Comparison of ENCODE assay signal across 1 cellular context in genomic region chr2:186589733-186590537, GRCh38.
A peak's percentile ranks its signal among the peaks of the same experiment; 100 is the strongest.
TF ChIP-seq lines count a peak whose summit lies in the region.

TSS of gene ITGAV (plus strand) at chr2:186590056. CDS start at chr2:186590339, 283 bp downstream.

TF ChIP-seq in K562, 482 proteins besides CTCF, POLR2A, EP300 and RAD21 (continued from another document and continues in another):
- no peak for TF ChIP-seq BDP1 (IDR thresholded peaks at IDR 0.05; ENCODE audit: insufficient read depth, insufficient read length)
- TF ChIP-seq PTBP1 (IDR thresholded peaks at IDR 0.05; ENCODE audit: low read depth, low read length), result no peak
- no peak for TF ChIP-seq HNRNPK (IDR thresholded peaks at IDR 0.05; ENCODE audit: low read depth, low read length, poor library complexity, severe bottlenecking)
- TF ChIP-seq BACH1 (tag; IDR thresholded peaks at IDR 0.05), result no peak
- TF ChIP-seq DIDO1 (tag; IDR thresholded peaks at IDR 0.05; ENCODE audit: low read depth), result no peak
- TF ChIP-seq GABPB1 (CRISPR knock-in tag; IDR thresholded peaks at IDR 0.05), result peak; percentile 80
- peak; percentile 55 for TF ChIP-seq FUS (optimal IDR thresholded peaks at IDR 0.05; ENCODE audit: low read depth, low read length)
- TF ChIP-seq CBFA2T3 (IDR thresholded peaks at IDR 0.05), result 0 out of 2 replicates have a peak, but pooled peaks have one; percentile 25
- TF ChIP-seq HIVEP1 (CRISPR knock-in tag; IDR thresholded peaks at IDR 0.05), result no peak
- no peak for TF ChIP-seq SIX5 (IDR thresholded peaks at IDR 0.05; ENCODE audit: borderline replicate concordance in 1 of 2, insufficient read depth in 1 of 2, low read depth in 1 of 2, low read length in 2 of 2)
- TF ChIP-seq RBM39 (optimal IDR thresholded peaks at IDR 0.05; ENCODE audit: low read depth, low read length), result peak; percentile 12
- peak; percentile 18; the same call in 1 of the 2 replicates for TF ChIP-seq CAMTA2 (CRISPR knock-in tag; conservative IDR thresholded peaks at IDR 0.05)
- TF ChIP-seq ZNF639 (CRISPR knock-in tag; conservative IDR thresholded peaks at IDR 0.05 in 1 of 2, IDR thresholded peaks at IDR 0.05 in 1 of 2), result 0 out of 4 replicates have a peak, but pooled peaks of 1 of the 2 experiments have one; percentile 11
- TF ChIP-seq MEF2D (tag; conservative IDR thresholded peaks at IDR 0.05; ENCODE audit: low read depth), result no peak
- TF ChIP-seq PTTG1 (tag; IDR thresholded peaks at IDR 0.05; ENCODE audit: low read depth), result no peak
- peak; percentile 89 for TF ChIP-seq EGR1 (conservative IDR thresholded peaks at IDR 0.05)
- TF ChIP-seq ZBTB2 (IDR thresholded peaks at IDR 0.05), result peak; percentile 62; the same call in 1 of the 2 replicates
- peak; percentile 88; the same call in 1 of the 2 replicates for TF ChIP-seq PHF21A (IDR thresholded peaks at IDR 0.05; ENCODE audit: borderline replicate concordance, low read depth)
- TF ChIP-seq ATF3 (IDR thresholded peaks at IDR 0.05), result no peak
- 0 out of 2 replicates have a peak, but pooled peaks have one; percentile 64 for TF ChIP-seq ATF3 (CRISPR knock-in tag; conservative IDR thresholded peaks at IDR 0.05)
- peak; percentile 45 to 56; a peak in 1 of 4 replicates for TF ChIP-seq MLLT1 (IDR thresholded peaks at IDR 0.05)
- peak; percentile 14 for TF ChIP-seq PRDM10 (IDR thresholded peaks at IDR 0.05; ENCODE audit: partially characterized antibody)
- TF ChIP-seq POLR2G (IDR thresholded peaks at IDR 0.05; ENCODE audit: low read depth, low read length), result peak; percentile 99
- peak; percentile 87 for TF ChIP-seq ZBTB40 (IDR thresholded peaks at IDR 0.05)
- TF ChIP-seq ZBTB40 (CRISPR knock-in tag; IDR thresholded peaks at IDR 0.05), result no peak; the same call in none of the 2 replicates
- TF ChIP-seq FIP1L1 (IDR thresholded peaks at IDR 0.05; ENCODE audit: low read depth, low read length, poor library complexity, severe bottlenecking), result peak; percentile 89
- TF ChIP-seq ZNF830 (CRISPR knock-in tag; IDR thresholded peaks at IDR 0.05), result 0 out of 2 replicates have a peak, but pooled peaks have one; percentile 80
- no peak for TF ChIP-seq CHAMP1 (IDR thresholded peaks at IDR 0.05)
- 0 out of 2 replicates have a peak, but pooled peaks have one; percentile 20 for TF ChIP-seq ZBTB1 (CRISPR knock-in tag; IDR thresholded peaks at IDR 0.05; ENCODE audit: borderline replicate concordance, low read depth)
- no peak for TF ChIP-seq ZNF589 (CRISPR knock-in tag; IDR thresholded peaks at IDR 0.05; ENCODE audit: low read depth)
- no peak for TF ChIP-seq NUFIP1 (IDR thresholded peaks at IDR 0.05; ENCODE audit: partially characterized antibody)
